Comparison of ENCODE assay signal across 8 cellular contexts in the genomic region with DNA sequence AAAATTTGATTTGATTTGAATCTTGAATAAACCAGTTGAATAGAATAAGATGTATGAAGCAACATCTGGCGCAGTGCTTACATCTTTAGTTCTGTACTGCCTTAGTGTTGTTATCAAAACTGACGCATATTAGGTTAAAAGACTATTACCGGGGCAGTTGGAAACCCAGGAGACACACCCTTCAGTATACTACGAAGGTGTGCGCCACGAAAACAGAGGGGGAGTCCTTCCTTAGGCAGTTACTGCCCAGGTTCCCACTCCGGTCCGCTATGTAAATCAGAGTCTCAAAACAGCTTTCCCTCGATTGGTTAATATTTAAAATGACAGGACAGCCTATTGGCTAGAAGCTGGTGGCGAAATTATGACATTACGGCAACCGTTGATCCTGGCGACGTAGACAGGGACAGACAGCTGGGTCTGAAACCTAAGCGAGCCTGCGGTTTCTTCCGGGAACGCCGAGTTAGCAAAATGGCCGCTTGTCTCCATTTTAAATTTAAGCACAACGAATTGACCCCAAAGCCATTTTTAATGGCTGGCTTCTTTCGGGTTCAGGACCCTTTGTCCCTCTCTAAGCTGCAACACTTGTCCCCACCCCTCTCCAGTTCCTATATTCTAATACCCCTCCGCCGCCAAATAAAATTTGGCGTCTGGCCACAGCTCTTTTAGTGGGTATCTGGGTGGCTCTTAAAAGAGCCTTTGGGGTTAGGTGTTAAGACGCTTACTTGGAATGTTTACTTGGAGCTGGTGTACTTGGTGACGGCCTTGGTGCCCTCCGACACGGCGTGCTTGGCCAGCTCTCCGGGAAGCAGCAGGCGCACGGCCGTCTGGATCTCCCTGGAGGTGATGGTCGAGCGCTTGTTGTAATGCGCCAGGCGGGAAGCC. TPM values are rescaled to one million over a fixed set of nuclear protein-coding genes. Genes with fewer than 3 reads are reported as not detected.
DNase-seq lines count a peak whose midpoint lies in the region; ATAC-seq, FAIRE-seq and TF ChIP-seq lines count a peak whose summit lies in the region.

No MANE protein-coding gene starts in this region.

- H3K4me3 ChIP-seq in OCI-LY1 (ENCODE audit: low read depth, low read length, poor library complexity, severe bottlenecking) (peak overlapping the region; percentile 81), endothelial cell of umbilical vein (replicated peaks in 1 of 3; ENCODE audit: insufficient read depth in 1 of 3, low read depth in 1 of 3, low read length in 3 of 3) (peak overlapping the region; percentile 3 to 99 (median 97))

- H3K9me3 ChIP-seq in OCI-LY1 (ENCODE audit: low read length) (no peaks in the 10 kb centered on the region), endothelial cell of umbilical vein (replicated peaks; ENCODE audit: control insufficient read depth, insufficient read depth, low read length) (no peaks in the 10 kb centered on the region)

- H3K27ac ChIP-seq in OCI-LY1 (ENCODE audit: low read depth, low read length, poor library complexity, severe bottlenecking) (peak overlapping the region; percentile 99), endothelial cell of umbilical vein (ENCODE audit: insufficient read depth, low read depth, low read length) (peak overlapping the region; percentile 70)

- intact Hi-C loops in endothelial cell of umbilical vein (cut with micrococcal nuclease): loop anchor here (1.0 to 5.0 kb wide), 7 partner anchors 20 to 1744 kb away; a partner anchor contains a TSS

- CTCF ChIA-PET in endothelial cell of umbilical vein (lab: Charles Lee): interaction anchor here (1.0 to 4.1 kb wide), 14 partner anchors 16 to 94 kb away, joined by 3 to 28 read pairs (median 4); a partner anchor contains a TSS

- H3F3A ChIP-seq in OCI-LY1 (ENCODE audit: insufficient read depth, low read length): no peaks in the 10 kb centered on the region

- no peaks in the 10 kb centered on the region for H3K27me3 Mint-ChIP-seq in mesothelial cell of epicardium (ENCODE audit: low read depth)

- H3K4me3 Mint-ChIP-seq in mesothelial cell of epicardium: peak overlapping the region; percentile 89

- H2AFZ ChIP-seq in OCI-LY1 (ENCODE audit: low read length) (no peak overlapping the region), endothelial cell of umbilical vein (ENCODE audit: low read depth, low read length) (peak overlapping the region; percentile 10)

- dilution Hi-C loops in endothelial cell of umbilical vein (cut with MboI; ENCODE audit: extremely low pct_ligation_motif_present, low sequenced_read_pairs): no loop called here

- FAIRE-seq in endothelial cell of umbilical vein (lab: Jason Lieb, UNC): peak; percentile 86

- no peaks in the 10 kb centered on the region for H3K36me3 Mint-ChIP-seq in mesothelial cell of epicardium

- ATAC-seq in GM21515 (IDR thresholded peaks at IDR 0.05; ENCODE audit: unreplicated experiment): peak; percentile 53

- peak; percentile 75 for DNase-seq in D341Med (ENCODE audit: low spot score)
- peak; percentile 52 for DNase-seq in HuH-7 (ENCODE audit: low spot score)
- peak; percentile 83 for DNase-seq in activated T-cell treated with anti-CD3 and anti-CD28 coated beads for 1 hour (ENCODE audit: low read depth)
- peak; percentile 97 for DNase-seq in endothelial cell of umbilical vein (ENCODE audit: low read depth, low spot score)
- peak; percentile 56 to 76 for DNase-seq in mesothelial cell of epicardium (ENCODE audit: low spot score in 2 of 2, unreplicated experiment in 2 of 2)
- peak; percentile 72 to 90 for DNase-seq in stimulated activated CD8-positive, alpha-beta memory T cell treated with anti-CD3 and anti-CD28 coated beads, Interleukin-15, amount 100 ng/mL, for 4 hours (ENCODE audit: low read depth in 2 of 2)

- no peaks in the 10 kb centered on the region for H3K9me3 Mint-ChIP-seq in mesothelial cell of epicardium

- H4K20me1 ChIP-seq in OCI-LY1 (ENCODE audit: insufficient read depth, low read length) (no peaks in the 10 kb centered on the region), endothelial cell of umbilical vein (replicated peaks; ENCODE audit: control insufficient read depth, extremely low read depth, insufficient read depth, low read length) (no peaks in the 10 kb centered on the region)

- H3K9me1 ChIP-seq in endothelial cell of umbilical vein (replicated peaks; ENCODE audit: control insufficient read depth, extremely low read depth, insufficient read depth, low read length): no peaks in the 10 kb centered on the region

- H3K79me2 ChIP-seq in OCI-LY1 (ENCODE audit: insufficient read depth, low read length) (no peaks in the 10 kb centered on the region; the same call in 1 of the 2 replicates), endothelial cell of umbilical vein (ENCODE audit: control insufficient read depth, insufficient read depth, low read length) (peaks cover 14% of the 10 kb centered on the region)

- peaks cover 22% of the 10 kb centered on the region for H3K4me1 Mint-ChIP-seq in mesothelial cell of epicardium

- H3K4me2 ChIP-seq in OCI-LY1 (ENCODE audit: low read length) (peak overlapping the region; percentile 76), endothelial cell of umbilical vein (ENCODE audit: insufficient read depth, low read length) (peak overlapping the region; percentile 73)

- peak overlapping the region; percentile 87 for H3K9ac ChIP-seq in OCI-LY1 (ENCODE audit: low read length)
- peak overlapping the region; percentile 76 for H3K9ac ChIP-seq in endothelial cell of umbilical vein (replicated peaks; ENCODE audit: extremely low read depth, insufficient read depth, low read length)

- H3K27me3 ChIP-seq in OCI-LY1 (ENCODE audit: insufficient read depth, low read length) (no peaks in the 10 kb centered on the region), endothelial cell of umbilical vein (ENCODE audit: control insufficient read depth in 2 of 2, insufficient read depth in 2 of 2, low read length in 2 of 2) (no peaks in the 10 kb centered on the region)

- H3K27ac Mint-ChIP-seq in mesothelial cell of epicardium: peak overlapping the region; percentile 97

- no TSS peak for BruUV-seq in endothelial cell of umbilical vein (replicated peaks; lab: Mats Ljungman, UMichigan)

- no peaks in the 10 kb centered on the region for H3K9me2 ChIP-seq in OCI-LY1 (ENCODE audit: low read depth, low read length)

- H3K36me3 ChIP-seq in OCI-LY1 (ENCODE audit: insufficient read depth, low read length) (peaks cover 10% of the 10 kb centered on the region; the same call in 1 of the 2 replicates), endothelial cell of umbilical vein (ENCODE audit: control insufficient read depth in 2 of 2, extremely low read depth in 1 of 2, insufficient read depth in 2 of 2, low read length in 2 of 2) (no peaks in the 10 kb centered on the region)

- peak; percentile 88 for TF ChIP-seq POLR2A in endothelial cell of umbilical vein (IDR thresholded peaks at IDR 0.05; ENCODE audit: low read depth, low read length)

- POLR2A ChIA-PET in endothelial cell of umbilical vein (lab: Charles Lee): interaction anchor here (0.6 to 5.8 kb wide), 30 partner anchors 9 to 1024 kb away, joined by 3 to 265 read pairs (median 6); a partner anchor contains a TSS

- TF ChIP-seq CTCF in OCI-LY1 (IDR thresholded peaks at IDR 0.05; ENCODE audit: low read length) (no peak), endothelial cell of umbilical vein (IDR thresholded peaks at IDR 0.05; ENCODE audit: extremely low read depth in 1 of 2, insufficient read depth in 1 of 2, low read depth in 1 of 2, low read length in 2 of 2) (no peak), mesothelial cell of epicardium (IDR thresholded peaks at IDR 0.05; ENCODE audit: unreplicated experiment) (no peak)

- peaks cover 41% of the 10 kb centered on the region for H3K4me1 ChIP-seq in OCI-LY1 (ENCODE audit: insufficient read depth, low read length, severe bottlenecking)
- H3K4me1 ChIP-seq in endothelial cell of umbilical vein (ENCODE audit: control insufficient read depth, extremely low read depth, insufficient read depth, low read length): peaks cover 6% of the 10 kb centered on the region

TF ChIP-seq in endothelial cell of umbilical vein, 7 proteins besides CTCF, POLR2A, EP300 and RAD21:
- TF ChIP-seq POLR2AphosphoS5 (IDR thresholded peaks at IDR 0.05; ENCODE audit: insufficient read depth, low read depth, low read length): peak; percentile 76
- TF ChIP-seq, protein P1, sequence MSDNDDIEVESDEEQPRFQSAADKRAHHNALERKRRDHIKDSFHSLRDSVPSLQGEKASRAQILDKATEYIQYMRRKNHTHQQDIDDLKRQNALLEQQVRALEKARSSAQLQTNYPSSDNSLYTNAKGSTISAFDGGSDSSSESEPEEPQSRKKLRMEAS (IDR thresholded peaks at IDR 0.05; ENCODE audit: insufficient read depth, insufficient read length): no peak

RNA-seq across cellular contexts. Expression of a gene that starts 35.8 kb away (rescaled TPM):
- 5.6 and 6.3 TPM in 2 replicates for total RNA-seq in endothelial cell of umbilical vein
- 5.4 and 8.1 TPM in 2 replicates for polyA plus RNA-seq in endothelial cell of umbilical vein
- 5.6 and 6.1 TPM in 2 replicates for polyA plus RNA-seq in endothelial cell of umbilical vein (2011; cell fraction: cytosol; rRNA removed)
- 8.0 and 9.1 TPM in 2 replicates for polyA plus RNA-seq in endothelial cell of umbilical vein (2011; cell fraction: nucleus; rRNA removed)
- polyA plus RNA-seq in endothelial cell of umbilical vein (2012): 5.1 and 5.8 TPM in 2 replicates
- 8.0 and 18.5 TPM in 2 replicates for polyA minus RNA-seq in endothelial cell of umbilical vein
- 9.4 TPM for polyA minus RNA-seq in endothelial cell of umbilical vein (2011; cell fraction: cytosol; rRNA and poly(A)+ RNA removed)
- polyA minus RNA-seq in endothelial cell of umbilical vein (2011; cell fraction: nucleus; rRNA and poly(A)+ RNA removed): 3.7 and 3.9 TPM in 2 replicates
- total RNA-seq in mesothelial cell of epicardium: 7.0 to 8.3 TPM (median 8.3 TPM) in 3 replicates

Comparison
In these comparisons a context has a peak if more than half of its experiments do, and no peak if none do; other contexts are left out.
1. Peak in every context shown above with its lines: DNase-seq, ATAC-seq, H3K4me3 ChIP-seq and H3K27ac ChIP-seq.